ENCODE assay signal across 16 cellular contexts in genomic region chr10:100129424-100129823, GRCh38. TPM values are rescaled to one million over a fixed set of nuclear protein-coding genes. Genes with fewer than 3 reads are reported as not detected.
DNase-seq lines count a peak whose midpoint lies in the region; ATAC-seq, FAIRE-seq and TF ChIP-seq lines count a peak whose summit lies in the region.
"Had no signal": no experiment of that assay in that cellular context is flagged by ENCODE, and none has a peak within 500 bp of the region (broad histone marks: within the 10 kb centered on the region; RNA-seq: fewer than 3 reads in every experiment).

No MANE protein-coding gene starts in this region.

- no peak overlapping the region for H3K4me3 Mint-ChIP-seq in endothelial cell (ENCODE audit: unreplicated experiment)

- no peak for FAIRE-seq in A549 (lab: Jason Lieb, UNC)

- TF ChIP-seq POLR2A in A549 (IDR thresholded peaks at IDR 0.05; ENCODE audit: low read length) (no peak), right lobe of liver (IDR thresholded peaks at IDR 0.05) (no peak)

- no peaks in the 10 kb centered on the region for H3K27me3 ChIP-seq in right lobe of liver

- H3K27me3 Mint-ChIP-seq in endothelial cell (ENCODE audit: unreplicated experiment), result peaks cover 5% of the 10 kb centered on the region

- peaks cover 10% of the 10 kb centered on the region for H3K4me1 Mint-ChIP-seq in endothelial cell (ENCODE audit: unreplicated experiment)

- no peaks in the 10 kb centered on the region for H3K9me3 Mint-ChIP-seq in endothelial cell (ENCODE audit: unreplicated experiment)

- intact Hi-C loops in right lobe of liver (cut with DNase I), result no loop called here

- H3K4me2 ChIP-seq in A549, result no peak overlapping the region

- ATAC-seq in A549, result peak; percentile 36 to 43; a peak in 3 of 6 replicates
- peak in 3 of 4 donors; percentile 13 to 54 (median 53) for ATAC-seq in right lobe of liver
- no peak for ATAC-seq in HG03175 (IDR thresholded peaks at IDR 0.05; ENCODE audit: unreplicated experiment)

- POLR2A ChIA-PET in A549 (lab: Yijun Ruan, JAX), result no interaction called here

- H3K4me1 ChIP-seq in A549, result no peaks in the 10 kb centered on the region
- no peaks in the 10 kb centered on the region for H3K4me1 ChIP-seq in right lobe of liver
- H3K4me1 ChIP-seq: HAP-1 had no signal

- H3K27ac ChIP-seq in A549 (no peak overlapping the region), right lobe of liver (no peak overlapping the region)

- H3K36me3 ChIP-seq in right lobe of liver, result no peaks in the 10 kb centered on the region
- H3K36me3 ChIP-seq: HAP-1 had no signal

- no peak overlapping the region for H3K27ac Mint-ChIP-seq in endothelial cell (ENCODE audit: unreplicated experiment)

- CTCF ChIA-PET in A549 (lab: Yijun Ruan, JAX), result no interaction called here

- no peak overlapping the region for H3K4me3 ChIP-seq in A549
- H3K4me3 ChIP-seq in right lobe of liver, result no peak overlapping the region
- H3K4me3 ChIP-seq: HAP-1 had no signal

- no peak for TF ChIP-seq EP300 in A549 (IDR thresholded peaks at IDR 0.05)

- TF ChIP-seq RAD21 in A549 (conservative IDR thresholded peaks at IDR 0.05 in 1 of 2, IDR thresholded peaks at IDR 0.05 in 1 of 2), result no peak

- no peak for DNase-seq in A549 (ENCODE audit: low read depth in 1 of 2, low spot score in 1 of 2)
- DNase-seq in OCI-M1 (lab: John Stamatoyannopoulos, UW), result peak; percentile 51
- DNase-seq in endothelial cell (ENCODE audit: low spot score), result peak; percentile 29
- no peak for DNase-seq in right lobe of liver
- no peak for DNase-seq in amniotic stem cell (lab: John Stamatoyannopoulos, UW)
- DNase-seq in NCI-H526 (lab: John Stamatoyannopoulos, UW), result no peak
- no peak for DNase-seq in medulla oblongata (ENCODE audit: extremely low spot score)
- DNase-seq: NCI-H1417 treated with DMSO at 0.1 percent for 48 hours, NCI-H2081, NCI-H345, NCI-H748 treated with DMSO at 0.1 percent for 48 hours, SHP77 treated with DMSO at 0.1 percent for 48 hours had no signal

- H3K9me3 ChIP-seq in A549 (no peaks in the 10 kb centered on the region), right lobe of liver (no peaks in the 10 kb centered on the region)
- H3K9me3 ChIP-seq: HAP-1 had no signal

- no peaks in the 10 kb centered on the region for H3K36me3 Mint-ChIP-seq in endothelial cell (ENCODE audit: low read depth, unreplicated experiment)

- TF ChIP-seq CTCF in A549 (IDR thresholded peaks at IDR 0.05) (no peak), endothelial cell (IDR thresholded peaks at IDR 0.05; ENCODE audit: unreplicated experiment) (no peak), right lobe of liver (IDR thresholded peaks at IDR 0.05) (no peak)

- 83% methylated on average over 9 of the region's 9 CpGs for WGBS in A549 (ENCODE audit: missing lambda C conversion rate)
- 64% methylated on average over 8 of the region's 9 CpGs for WGBS in right lobe of liver (ENCODE audit: insufficient coverage, low coverage, low lambda C conversion rate, missing lambda C conversion rate)

TF ChIP-seq in A549, 52 proteins besides CTCF, POLR2A, EP300 and RAD21:
- TF ChIP-seq FOSB (CRISPR knock-in tag; IDR thresholded peaks at IDR 0.05) (no peak), HOXA7 (CRISPR knock-in tag; IDR thresholded peaks at IDR 0.05) (no peak), CEBPB (IDR thresholded peaks at IDR 0.05) (no peak)

RNA-seq across cellular contexts. Expression of gene CPN1, which starts 47.8 kb away (rescaled TPM):
- 3.2 TPM in 2 replicates for polyA plus RNA-seq in A549 (2011; rRNA removed)
- polyA plus RNA-seq in A549 (2012; cell fraction: cytosol; rRNA removed), result 0.85 and 1.0 TPM in 2 replicates
- polyA plus RNA-seq in A549 (2012; cell fraction: nucleus; rRNA removed), result 1.3 TPM in 2 replicates
- polyA plus RNA-seq in A549 (2017; fragmentation: RNase III; extraction: RNeasy Plus Mini Kit Qiagen cat#74134 plus additional on column Dnase treatment), result 0.29 to 0.62 TPM (median 0.52 TPM) in 3 replicates
- 2.2 and 3.3 TPM in 2 replicates for polyA minus RNA-seq in A549 (2011; rRNA and poly(A)+ RNA removed)
- total RNA-seq in endothelial cell (ENCODE audit: unreplicated experiment), result not detected
- total RNA-seq in right lobe of liver, result 10 to 100 TPM; 20.7 to 76.6 (median 54.4) TPM
- total RNA-seq: A673, LHCN-M2 had no signal

RNA-seq across cellular contexts. Expression of gene ERLIN1, which starts 56.4 kb away (rescaled TPM):
- polyA plus RNA-seq in A549 (2011; rRNA removed) (70.4 and 78.4 TPM in 2 replicates), A549 (2017; fragmentation: RNase III; extraction: RNeasy Plus Mini Kit Qiagen cat#74134 plus additional on column Dnase treatment) (62.8 to 66.4 TPM (median 63.9 TPM) in 3 replicates)
- polyA plus RNA-seq in A549 (2012; cell fraction: cytosol; rRNA removed), result 34.5 and 42.0 TPM in 2 replicates
- 17.5 and 18.4 TPM in 2 replicates for polyA plus RNA-seq in A549 (2012; cell fraction: nucleus; rRNA removed)
- polyA minus RNA-seq in A549 (2011; rRNA and poly(A)+ RNA removed), result 16.7 and 17.8 TPM in 2 replicates
- total RNA-seq in endothelial cell (ENCODE audit: unreplicated experiment) (30.4 TPM), right lobe of liver (10 to 100 TPM; 37.1 to 82.0 (median 54.1) TPM)

Comparison
In these comparisons a context has a peak if more than half of its experiments do, and no peak if none do; other contexts are left out.
1. DNase-seq: peak in OCI-M1 (single experiment) and endothelial cell (single experiment); none in A549 (0 of 2), right lobe of liver (0 of 3), amniotic stem cell (single experiment), NCI-H526 (0 of 2) and medulla oblongata (single experiment).
2. RNA of gene CPN1, which starts 47.8 kb away (total RNA-seq): 20.7 to 76.6 TPM in right lobe of liver; not detected in endothelial cell (single experiment); every median in the first group is over 10 times any median in the second.